In the genomic region with DNA sequence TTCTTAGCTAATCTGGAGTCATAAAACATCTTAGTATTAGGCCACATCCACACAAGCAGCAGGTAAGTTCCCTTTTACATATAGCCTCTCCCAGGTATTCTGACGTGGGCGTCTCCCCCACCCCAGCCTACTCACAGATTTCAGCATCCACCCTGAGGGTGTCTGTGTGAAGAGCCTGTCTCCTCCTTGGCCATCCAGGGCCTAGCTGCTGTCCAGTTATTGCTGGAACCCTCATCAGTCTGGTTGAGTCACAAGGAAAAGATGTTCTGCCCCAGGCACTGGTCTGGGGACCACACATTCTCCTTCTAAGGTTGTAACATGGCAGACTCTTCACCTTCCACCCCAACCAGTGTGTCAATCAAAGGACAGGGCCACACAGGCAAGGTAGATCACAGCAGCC, we compare ENCODE assay signal across 11 cellular contexts. TPM values are rescaled to one million over a fixed set of nuclear protein-coding genes. Genes with fewer than 3 reads are reported as not detected.
DNase-seq lines count a peak whose midpoint lies in the region; TF ChIP-seq lines count a peak whose summit lies in the region.
"Had no signal": no experiment of that assay in that cellular context is flagged by ENCODE, and none has a peak within 500 bp of the region (broad histone marks: within the 10 kb centered on the region; RNA-seq: fewer than 3 reads in every experiment).

No MANE protein-coding gene starts in this region.

- H3K9me3 ChIP-seq in BLaER1 (no peaks in the 10 kb centered on the region), OCI-LY7 (ENCODE audit: low read length) (no peaks in the 10 kb centered on the region), neural progenitor cell (ENCODE audit: low read depth) (no peaks in the 10 kb centered on the region)
- H3K9me3 ChIP-seq in effector memory CD4-positive, alpha-beta T cell (ENCODE audit: control insufficient read depth, low read length): no peaks in the 10 kb centered on the region
- H3K9me3 ChIP-seq: HAP-1 had no signal

- no peaks in the 10 kb centered on the region for H3F3A ChIP-seq in neural progenitor cell (ENCODE audit: low read depth)

- intact Hi-C loops in OCI-LY7 (cut with micrococcal nuclease; ENCODE audit: unreplicated experiment): loop anchor here (5.0 kb wide), 2 partner anchors 56 to 154 kb away; partner anchors contain the start of gene ETS2

- POLR2A ChIA-PET in OCI-LY7 (lab: Charles Lee): interaction anchor here (1.0 to 1.1 kb wide), 2 partner anchors 11 to 25 kb away, joined by 3 to 5 read pairs; no protein-coding TSS in a partner anchor

- H3K36me3 ChIP-seq in BLaER1 (no peaks in the 10 kb centered on the region), OCI-LY7 (ENCODE audit: insufficient read depth, low read length) (no peaks in the 10 kb centered on the region), neural progenitor cell (no peaks in the 10 kb centered on the region)
- no peaks in the 10 kb centered on the region for H3K36me3 ChIP-seq in effector memory CD4-positive, alpha-beta T cell (ENCODE audit: control insufficient read depth, insufficient read depth, low read length)
- H3K36me3 ChIP-seq: HAP-1 had no signal

- H3K27ac Mint-ChIP-seq in neural progenitor cell: peak overlapping the region; percentile 21
- H3K27ac Mint-ChIP-seq: CD8-positive, alpha-beta memory T cell had no signal

- DNase-seq in EH (ENCODE audit: low read depth) (peak; percentile 32), OCI-LY7 (ENCODE audit: low spot score) (no peak), neural progenitor cell (ENCODE audit: low spot score) (no peak), MV-4-11 (lab: John Stamatoyannopoulos, UW) (no peak), SK-N-DZ (ENCODE audit: low spot score) (no peak)
- DNase-seq in effector memory CD4-positive, alpha-beta T cell: no peak
- DNase-seq: ACHN; Caco-2; CD8-positive, alpha-beta memory T cell had no signal

- H3K27ac ChIP-seq in BLaER1 (peak overlapping the region; percentile 91), OCI-LY7 (ENCODE audit: low read depth, low read length, poor library complexity, severe bottlenecking) (peak overlapping the region; percentile 78), neural progenitor cell (no peak overlapping the region)
- no peak overlapping the region for H3K27ac ChIP-seq in effector memory CD4-positive, alpha-beta T cell (ENCODE audit: insufficient read depth, low read length, poor library complexity, severe bottlenecking)

- no TSS peak for BruUV-seq in OCI-LY7 (replicated peaks; lab: Mats Ljungman, UMichigan)

- H3K36me3 Mint-ChIP-seq in neural progenitor cell: no peaks in the 10 kb centered on the region

- no peaks in the 10 kb centered on the region for H3K27me3 ChIP-seq in BLaER1
- H3K27me3 ChIP-seq in neural progenitor cell: no peaks in the 10 kb centered on the region
- no peaks in the 10 kb centered on the region for H3K27me3 ChIP-seq in effector memory CD4-positive, alpha-beta T cell (replicated peaks; ENCODE audit: control insufficient read depth, insufficient read depth, low read length, poor library complexity, severe bottlenecking)

- peaks cover 3% of the 10 kb centered on the region for H3K27me3 Mint-ChIP-seq in neural progenitor cell (ENCODE audit: insufficient read depth, low read depth)

- H3K4me1 Mint-ChIP-seq in neural progenitor cell: peaks cover 20% of the 10 kb centered on the region

- H2AFZ ChIP-seq in OCI-LY7 (ENCODE audit: low read length): no peak overlapping the region
- no peak overlapping the region for H2AFZ ChIP-seq in neural progenitor cell (replicated peaks)

- H3K4me3 Mint-ChIP-seq in neural progenitor cell: no peak overlapping the region
- H3K4me3 Mint-ChIP-seq: CD8-positive, alpha-beta memory T cell had no signal

- TF ChIP-seq CTCF in OCI-LY7 (conservative IDR thresholded peaks at IDR 0.05; ENCODE audit: low read length) (no peak), neural progenitor cell (IDR thresholded peaks at IDR 0.05) (no peak)

- peaks cover 10% of the 10 kb centered on the region for H3K9me3 Mint-ChIP-seq in neural progenitor cell

- CTCF ChIA-PET in OCI-LY7 (lab: Charles Lee; ENCODE audit: unreplicated experiment): no interaction called here

- no peaks in the 10 kb centered on the region for H3K9me2 ChIP-seq in OCI-LY7 (ENCODE audit: insufficient read depth, low read length)

- H3K9ac ChIP-seq in BLaER1 (0 out of 2 replicates have a peak overlapping the region, but pooled peaks have one; percentile 71), neural progenitor cell (no peak overlapping the region)

- H4K20me1 ChIP-seq in BLaER1 (no peaks in the 10 kb centered on the region), OCI-LY7 (ENCODE audit: insufficient read depth, low read length) (no peaks in the 10 kb centered on the region), neural progenitor cell (ENCODE audit: low read depth) (no peaks in the 10 kb centered on the region)

- no peaks in the 10 kb centered on the region for H3K79me2 ChIP-seq in OCI-LY7 (ENCODE audit: insufficient read depth, low read depth, low read length)
- no peaks in the 10 kb centered on the region for H3K79me2 ChIP-seq in neural progenitor cell (ENCODE audit: low read depth)

- H3K4me2 ChIP-seq in BLaER1 (peak overlapping the region; percentile 88), OCI-LY7 (ENCODE audit: low read length) (peak overlapping the region; percentile 71), neural progenitor cell (no peak overlapping the region)

- H3K4me3 ChIP-seq in BLaER1 (no peak overlapping the region), OCI-LY7 (ENCODE audit: low read depth, low read length, poor library complexity, severe bottlenecking) (no peak overlapping the region), neural progenitor cell (no peak overlapping the region)
- no peak overlapping the region for H3K4me3 ChIP-seq in effector memory CD4-positive, alpha-beta T cell (ENCODE audit: insufficient read depth, low read depth, low read length, poor library complexity, severe bottlenecking)
- H3K4me3 ChIP-seq: HAP-1 had no signal

- H3K4me1 ChIP-seq in BLaER1: peaks cover 70% of the 10 kb centered on the region
- H3K4me1 ChIP-seq in OCI-LY7 (ENCODE audit: insufficient read depth, low read length, poor library complexity, severe bottlenecking): peaks cover 43% of the 10 kb centered on the region
- peaks cover 6% of the 10 kb centered on the region for H3K4me1 ChIP-seq in neural progenitor cell
- H3K4me1 ChIP-seq in effector memory CD4-positive, alpha-beta T cell (ENCODE audit: control insufficient read depth, insufficient read depth, low read length, poor library complexity, severe bottlenecking): no peaks in the 10 kb centered on the region
- H3K4me1 ChIP-seq: Caco-2, HAP-1 had no signal

RNA-seq across cellular contexts. Expression of gene ETS2, which starts 57.6 kb away (rescaled TPM):
- total RNA-seq in OCI-LY7 (2014; rRNA removed; shearing (Covaris generic)): 9.8 and 10.3 TPM in 2 replicates
- 23.1 and 24.1 TPM in 2 replicates for total RNA-seq in OCI-LY7 (2022)
- 18.8 and 22.4 TPM in 2 replicates for total RNA-seq in neural progenitor cell (ENCODE audit: low replicate concordance)
- polyA plus RNA-seq in SK-N-DZ (2014; cell fraction: cytosol; rRNA removed): 9.5 and 10.3 TPM in 2 replicates
- 8.1 and 8.4 TPM in 2 replicates for polyA plus RNA-seq in SK-N-DZ (2014; cell fraction: nucleus; rRNA removed)

Comparison
In these comparisons a context has a peak if more than half of its experiments do, and no peak if none do; other contexts are left out.
1. H3K27ac ChIP-seq: peak in BLaER1 (single experiment) and OCI-LY7 (single experiment); none in neural progenitor cell (single experiment) and effector memory CD4-positive, alpha-beta T cell (single experiment).